In genomic region chr5:141519605-141520288, GRCh38 we compare ENCODE assay signal across 15 cellular contexts. TPM values are rescaled to one million over a fixed set of nuclear protein-coding genes. Genes with fewer than 3 reads are reported as not detected.
A peak's percentile ranks its signal among the peaks of the same experiment; 100 is the strongest.
DNase-seq lines count a peak whose midpoint lies in the region; ATAC-seq and TF ChIP-seq lines count a peak whose summit lies in the region.
"Had no signal": no experiment of that assay in that cellular context is flagged by ENCODE, and none has a peak within 500 bp of the region (broad histone marks: within the 10 kb centered on the region; RNA-seq: fewer than 3 reads in every experiment).

No MANE protein-coding gene starts in this region.

- H3K4me3 ChIP-seq in epithelial cell of esophagus (ENCODE audit: low read length) (no peak overlapping the region), trophoblast cell (ENCODE audit: low read depth, low read length) (no peak overlapping the region), body of pancreas (no peak overlapping the region)
- H3K4me3 ChIP-seq: right lobe of liver, thoracic aorta had no signal

- ATAC-seq in body of pancreas: no peak
- ATAC-seq: right lobe of liver had no signal

- peaks cover 13% of the 10 kb centered on the region for H3K79me2 ChIP-seq in trophoblast cell (ENCODE audit: control insufficient read depth, insufficient read depth, low read length, poor library complexity)

- H3K4ac ChIP-seq in trophoblast cell (ENCODE audit: low read depth, low read length): no peak overlapping the region

- TF ChIP-seq CTCF in epithelial cell of esophagus (IDR thresholded peaks at IDR 0.05; ENCODE audit: insufficient read depth, low read depth, low read length, missing control alignments): no peak
- no peak for TF ChIP-seq CTCF in body of pancreas (IDR thresholded peaks at IDR 0.05)

- no peak overlapping the region for H3K9ac ChIP-seq in trophoblast cell (ENCODE audit: low read length)

- H3K27me3 ChIP-seq in trophoblast cell (ENCODE audit: insufficient read depth, low read length) (no peaks in the 10 kb centered on the region), body of pancreas (no peaks in the 10 kb centered on the region)
- H3K27me3 ChIP-seq: right lobe of liver had no signal

- H3K14ac ChIP-seq in trophoblast cell (ENCODE audit: low read length): no peak overlapping the region

- H3K18ac ChIP-seq in trophoblast cell (ENCODE audit: low read length): peak overlapping the region; percentile 61

- H3K9me3 ChIP-seq in trophoblast cell (ENCODE audit: insufficient read depth, low read depth, low read length): no peaks in the 10 kb centered on the region
- no peaks in the 10 kb centered on the region for H3K9me3 ChIP-seq in body of pancreas
- H3K9me3 ChIP-seq: right lobe of liver, thoracic aorta had no signal

- peaks cover 9 to 25% of the 10 kb centered on the region in 2 experiments for H3K36me3 ChIP-seq in trophoblast cell (ENCODE audit: control insufficient read depth in 1 of 2, insufficient read depth in 2 of 2, low read length in 2 of 2)
- H3K36me3 ChIP-seq in body of pancreas (replicated peaks in 1 of 2; ENCODE audit: insufficient read depth in 1 of 2, low read depth in 2 of 2): peaks cover 0 to 19% of the 10 kb centered on the region in 2 donors
- H3K36me3 ChIP-seq: thoracic aorta had no signal

- no peak for TF ChIP-seq POLR2A in body of pancreas (IDR thresholded peaks at IDR 0.05)

- H3K27ac ChIP-seq in trophoblast cell (ENCODE audit: low read depth, low read length) (peak overlapping the region; percentile 92), body of pancreas (no peak overlapping the region)

- no peak overlapping the region for H4K91ac ChIP-seq in trophoblast cell (ENCODE audit: low read depth, low read length)

- DNase-seq in GF-D8 (lab: John Stamatoyannopoulos, UW): peak; percentile 25
- peak; percentile 75 for DNase-seq in MV-4-11 (lab: John Stamatoyannopoulos, UW)
- peak; percentile 62 for DNase-seq in epithelial cell of esophagus (ENCODE audit: low read depth)
- DNase-seq in trophoblast cell: no peak
- no peak for DNase-seq in stimulated activated CD4-positive, alpha-beta T cell treated with anti-CD3 and anti-CD28 coated beads, Interleukin-2, amount 100 ng/mL, for 48 hours
- DNase-seq in body of pancreas: no peak
- DNase-seq in kidney glomerular epithelial cell (lab: John Stamatoyannopoulos, UW): no peak
- no peak for DNase-seq in NCI-H510A (lab: John Stamatoyannopoulos, UW)
- DNase-seq: activated CD4-positive, alpha-beta T cell treated with anti-CD3 and anti-CD28 coated beads, Interleukin-2, amount 10 ng/mL, durations not matched to agents 24 days and 14 days; CD8-positive, alpha-beta memory T cell; NCI-H1694 treated with DMSO at 0.1 percent for 48 hours; right lobe of liver; SW 1271 had no signal

- H3K23ac ChIP-seq in trophoblast cell (ENCODE audit: low read length): no peak overlapping the region

- WGBS in trophoblast cell (ENCODE audit: extremely low coverage, insufficient coverage, insufficient read length): no CpG with 5 or more reads among the region's 2 CpGs
- 68 to 74% methylated on average over 2 of the region's 2 CpGs for WGBS in body of pancreas, 2 donors

- peak overlapping the region; percentile 90 for H2BK12ac ChIP-seq in trophoblast cell (ENCODE audit: low read length)

- H3K79me1 ChIP-seq in trophoblast cell (ENCODE audit: low read length): peaks cover 63% of the 10 kb centered on the region

- intact Hi-C loops in body of pancreas (cut with DNase I): loop anchor here (10.0 kb wide), 1 partner anchor 105 kb away; the partner anchor contains the start of genes PCDHGA10 and PCDHGB7

- H4K8ac ChIP-seq in trophoblast cell (ENCODE audit: low read depth, low read length): no peak overlapping the region

- H4K12ac ChIP-seq in trophoblast cell (ENCODE audit: low read depth, low read length): no peak overlapping the region

- H2BK120ac ChIP-seq in trophoblast cell (ENCODE audit: insufficient read depth, low read length, poor library complexity): peak overlapping the region; percentile 65

- H2AK5ac ChIP-seq in trophoblast cell (ENCODE audit: low read length): peak overlapping the region; percentile 93

- H2AFZ ChIP-seq in trophoblast cell (ENCODE audit: insufficient read depth, low read length, poor library complexity): no peak overlapping the region

- H3K4me2 ChIP-seq in trophoblast cell (ENCODE audit: low read length): no peak overlapping the region

- peaks cover 46 to 59% of the 10 kb centered on the region in 2 experiments for H3K4me1 ChIP-seq in trophoblast cell (ENCODE audit: control insufficient read depth in 1 of 2, insufficient read depth in 2 of 2, low read length in 2 of 2)
- H3K4me1 ChIP-seq in body of pancreas: peaks cover 12% of the 10 kb centered on the region

- H2BK5ac ChIP-seq in trophoblast cell (ENCODE audit: low read depth, low read length, poor library complexity): peak overlapping the region; percentile 28

RNA-seq across cellular contexts. Expression of gene PCDHGC5, which starts 30.9 kb away (rescaled TPM):
- 0.85 and 0.88 TPM in 2 replicates for polyA plus RNA-seq in trophoblast cell (2013)
- total RNA-seq in body of pancreas: 1 to 10 TPM; 2.0 to 3.1 TPM
- total RNA-seq: activated CD4-positive, alpha-beta T cell treated with anti-CD3 and anti-CD28 coated beads, Interleukin-2, amount 10 ng/mL, durations not matched to agents 24 days and 14 days; activated T-helper 2 cell treated with anti-CD3 and anti-CD28 coated beads, Interferon-gamma antibody, Interleukin-2, Interleukin-4, amounts not matched to agents 10 μg/mL and 5 μg/mL and 100 μg/mL, durations not matched to agents 14 hours and 24 hours and 36 hours; CD8-positive, alpha-beta memory T cell had no signal
- polyA plus RNA-seq: CD8-positive, alpha-beta memory T cell had no signal

RNA-seq across cellular contexts. Expression of gene PCDHGC4, which starts 34.9 kb away (rescaled TPM):
- polyA plus RNA-seq in trophoblast cell (2013): 2.5 and 3.3 TPM in 2 replicates
- 1 to 10 TPM; 1.6 to 2.0 TPM for total RNA-seq in body of pancreas
- total RNA-seq: activated CD4-positive, alpha-beta T cell treated with anti-CD3 and anti-CD28 coated beads, Interleukin-2, amount 10 ng/mL, durations not matched to agents 24 days and 14 days; activated T-helper 2 cell treated with anti-CD3 and anti-CD28 coated beads, Interferon-gamma antibody, Interleukin-2, Interleukin-4, amounts not matched to agents 10 μg/mL and 5 μg/mL and 100 μg/mL, durations not matched to agents 14 hours and 24 hours and 36 hours; CD8-positive, alpha-beta memory T cell had no signal
- polyA plus RNA-seq: CD8-positive, alpha-beta memory T cell had no signal

RNA-seq across cellular contexts. Expression of gene PCDHGC3, which starts 44.0 kb away (rescaled TPM):
- polyA plus RNA-seq in trophoblast cell (2013): 129 and 131 TPM in 2 replicates
- total RNA-seq in body of pancreas: 10 to 100 TPM in 1 of 2 donors, 1 to 10 TPM in 1; 9.6 to 16.1 TPM
- polyA plus RNA-seq: CD8-positive, alpha-beta memory T cell had no signal

Comparison
In these comparisons a context has a peak if more than half of its experiments do, and no peak if none do; other contexts are left out.
1. DNase-seq: peak in GF-D8 (single experiment), MV-4-11 (single experiment) and epithelial cell of esophagus (single experiment); none in trophoblast cell (0 of 2), stimulated activated CD4-positive, alpha-beta T cell treated with anti-CD3 and anti-CD28 coated beads, Interleukin-2, amount 100 ng/mL, for 48 hours (0 of 2), body of pancreas (0 of 4), kidney glomerular epithelial cell (single experiment) and NCI-H510A (single experiment).